In the genomic region with DNA sequence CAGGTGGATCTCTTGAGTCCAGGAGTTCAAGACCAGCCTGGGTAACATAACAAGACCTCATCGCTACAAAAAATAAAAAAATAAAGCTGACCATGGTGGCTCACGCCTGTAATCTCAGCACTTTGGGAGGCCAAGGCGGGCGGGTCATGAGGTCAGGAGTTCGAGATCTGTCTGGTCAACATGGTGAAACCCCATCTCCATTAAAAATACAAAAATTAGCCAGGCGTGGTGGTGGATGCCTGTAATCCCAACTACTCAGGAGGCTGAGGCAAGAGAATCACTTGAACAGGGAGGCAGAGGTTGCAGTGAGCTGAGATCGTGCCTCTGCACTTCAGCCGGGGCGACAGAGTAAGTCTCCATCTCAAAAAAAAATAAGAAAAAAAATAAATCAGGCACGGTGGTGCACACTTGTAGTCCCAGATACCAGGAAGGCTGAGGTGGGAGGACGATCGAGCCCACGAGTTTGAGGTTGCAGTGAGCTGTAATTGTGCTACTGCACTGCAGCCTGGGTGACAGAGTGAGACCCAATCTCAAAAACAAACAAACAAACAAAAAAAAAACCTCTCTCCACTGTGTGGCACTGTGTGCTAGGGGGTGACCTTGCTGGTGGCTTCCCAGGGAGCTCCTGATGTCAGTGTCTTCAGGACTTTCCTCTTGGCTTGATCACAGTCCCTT, we compare ENCODE assay signal across 1 cellular context.
A peak's percentile ranks its signal among the peaks of the same experiment; 100 is the strongest.
TF ChIP-seq lines count a peak whose summit lies in the region.

No MANE protein-coding gene starts in this region.

TF ChIP-seq in HepG2, 621 proteins besides CTCF, POLR2A, EP300 and RAD21 (continued from another document and continues in another):
- TF ChIP-seq, protein P1, sequence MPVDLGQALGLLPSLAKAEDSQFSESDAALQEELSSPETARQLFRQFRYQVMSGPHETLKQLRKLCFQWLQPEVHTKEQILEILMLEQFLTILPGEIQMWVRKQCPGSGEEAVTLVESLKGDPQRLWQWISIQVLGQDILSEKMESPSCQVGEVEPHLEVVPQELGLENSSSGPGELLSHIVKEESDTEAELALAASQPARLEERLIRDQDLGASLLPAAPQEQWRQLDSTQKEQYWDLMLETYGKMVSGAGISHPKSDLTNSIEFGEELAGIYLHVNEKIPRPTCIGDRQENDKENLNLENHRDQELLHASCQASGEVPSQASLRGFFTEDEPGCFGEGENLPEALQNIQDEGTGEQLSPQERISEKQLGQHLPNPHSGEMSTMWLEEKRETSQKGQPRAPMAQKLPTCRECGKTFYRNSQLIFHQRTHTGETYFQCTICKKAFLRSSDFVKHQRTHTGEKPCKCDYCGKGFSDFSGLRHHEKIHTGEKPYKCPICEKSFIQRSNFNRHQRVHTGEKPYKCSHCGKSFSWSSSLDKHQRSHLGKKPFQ (CRISPR knock-in tag; IDR thresholded peaks at IDR 0.05; ENCODE audit: insufficient replicate concordance): peak; percentile 42
- peak; percentile 63 for TF ChIP-seq ZNF350 (CRISPR knock-in tag; IDR thresholded peaks at IDR 0.05; ENCODE audit: borderline replicate concordance, low read depth)
- TF ChIP-seq NR2F6 (IDR thresholded peaks at IDR 0.05): no peak
- TF ChIP-seq NR2F6 (CRISPR knock-in tag; IDR thresholded peaks at IDR 0.05): 0 out of 2 replicates have a peak, but pooled peaks have one; percentile 25
- TF ChIP-seq ZNF256 (CRISPR knock-in tag; conservative IDR thresholded peaks at IDR 0.05): 0 out of 2 replicates have a peak, but pooled peaks have one; percentile 35
- peak; percentile 83 for TF ChIP-seq STAG1 (CRISPR knock-in tag; IDR thresholded peaks at IDR 0.05)
- TF ChIP-seq, protein P2, sequence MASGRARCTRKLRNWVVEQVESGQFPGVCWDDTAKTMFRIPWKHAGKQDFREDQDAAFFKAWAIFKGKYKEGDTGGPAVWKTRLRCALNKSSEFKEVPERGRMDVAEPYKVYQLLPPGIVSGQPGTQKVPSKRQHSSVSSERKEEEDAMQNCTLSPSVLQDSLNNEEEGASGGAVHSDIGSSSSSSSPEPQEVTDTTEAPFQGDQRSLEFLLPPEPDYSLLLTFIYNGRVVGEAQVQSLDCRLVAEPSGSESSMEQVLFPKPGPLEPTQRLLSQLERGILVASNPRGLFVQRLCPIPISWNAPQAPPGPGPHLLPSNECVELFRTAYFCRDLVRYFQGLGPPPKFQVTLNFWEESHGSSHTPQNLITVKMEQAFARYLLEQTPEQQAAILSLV (CRISPR knock-in tag; IDR thresholded peaks at IDR 0.05; ENCODE audit: borderline replicate concordance): 0 out of 2 replicates have a peak, but pooled peaks have one; percentile 45
- TF ChIP-seq ZSCAN25 (CRISPR knock-in tag; IDR thresholded peaks at IDR 0.05): peak; percentile 78
- TF ChIP-seq, protein P3, sequence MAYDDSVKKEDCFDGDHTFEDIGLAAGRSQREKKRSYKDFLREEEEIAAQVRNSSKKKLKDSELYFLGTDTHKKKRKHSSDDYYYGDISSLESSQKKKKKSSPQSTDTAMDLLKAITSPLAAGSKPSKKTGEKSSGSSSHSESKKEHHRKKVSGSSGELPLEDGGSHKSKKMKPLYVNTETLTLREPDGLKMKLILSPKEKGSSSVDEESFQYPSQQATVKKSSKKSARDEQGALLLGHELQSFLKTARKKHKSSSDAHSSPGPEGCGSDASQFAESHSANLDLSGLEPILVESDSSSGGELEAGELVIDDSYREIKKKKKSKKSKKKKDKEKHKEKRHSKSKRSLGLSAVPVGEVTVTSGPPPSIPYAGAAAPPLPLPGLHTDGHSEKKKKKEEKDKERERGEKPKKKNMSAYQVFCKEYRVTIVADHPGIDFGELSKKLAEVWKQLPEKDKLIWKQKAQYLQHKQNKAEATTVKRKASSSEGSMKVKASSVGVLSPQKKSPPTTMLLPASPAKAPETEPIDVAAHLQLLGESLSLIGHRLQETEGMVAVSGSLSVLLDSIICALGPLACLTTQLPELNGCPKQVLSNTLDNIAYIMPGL (CRISPR knock-in tag; IDR thresholded peaks at IDR 0.05; ENCODE audit: borderline replicate concordance in 1 of 2, low read depth in 1 of 2): peak; percentile 59 to 79; a peak in 1 of 4 replicates
- TF ChIP-seq, protein P4, sequence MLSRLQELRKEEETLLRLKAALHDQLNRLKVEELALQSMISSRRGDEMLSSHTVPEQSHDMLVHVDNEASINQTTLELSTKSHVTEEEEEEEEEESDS (CRISPR knock-in tag; IDR thresholded peaks at IDR 0.05; ENCODE audit: borderline replicate concordance): no peak
- 0 out of 2 replicates have a peak, but pooled peaks have one; percentile 61 for TF ChIP-seq HOXA5 (CRISPR knock-in tag; IDR thresholded peaks at IDR 0.05)
- TF ChIP-seq ZNF251 (CRISPR knock-in tag; IDR thresholded peaks at IDR 0.05): no peak
- 0 out of 2 replicates have a peak, but pooled peaks have one; percentile 44 for TF ChIP-seq NCOA2 (CRISPR knock-in tag; IDR thresholded peaks at IDR 0.05)
- no peak for TF ChIP-seq ZNF670 (CRISPR knock-in tag; IDR thresholded peaks at IDR 0.05; ENCODE audit: borderline replicate concordance)
- TF ChIP-seq, protein P5, sequence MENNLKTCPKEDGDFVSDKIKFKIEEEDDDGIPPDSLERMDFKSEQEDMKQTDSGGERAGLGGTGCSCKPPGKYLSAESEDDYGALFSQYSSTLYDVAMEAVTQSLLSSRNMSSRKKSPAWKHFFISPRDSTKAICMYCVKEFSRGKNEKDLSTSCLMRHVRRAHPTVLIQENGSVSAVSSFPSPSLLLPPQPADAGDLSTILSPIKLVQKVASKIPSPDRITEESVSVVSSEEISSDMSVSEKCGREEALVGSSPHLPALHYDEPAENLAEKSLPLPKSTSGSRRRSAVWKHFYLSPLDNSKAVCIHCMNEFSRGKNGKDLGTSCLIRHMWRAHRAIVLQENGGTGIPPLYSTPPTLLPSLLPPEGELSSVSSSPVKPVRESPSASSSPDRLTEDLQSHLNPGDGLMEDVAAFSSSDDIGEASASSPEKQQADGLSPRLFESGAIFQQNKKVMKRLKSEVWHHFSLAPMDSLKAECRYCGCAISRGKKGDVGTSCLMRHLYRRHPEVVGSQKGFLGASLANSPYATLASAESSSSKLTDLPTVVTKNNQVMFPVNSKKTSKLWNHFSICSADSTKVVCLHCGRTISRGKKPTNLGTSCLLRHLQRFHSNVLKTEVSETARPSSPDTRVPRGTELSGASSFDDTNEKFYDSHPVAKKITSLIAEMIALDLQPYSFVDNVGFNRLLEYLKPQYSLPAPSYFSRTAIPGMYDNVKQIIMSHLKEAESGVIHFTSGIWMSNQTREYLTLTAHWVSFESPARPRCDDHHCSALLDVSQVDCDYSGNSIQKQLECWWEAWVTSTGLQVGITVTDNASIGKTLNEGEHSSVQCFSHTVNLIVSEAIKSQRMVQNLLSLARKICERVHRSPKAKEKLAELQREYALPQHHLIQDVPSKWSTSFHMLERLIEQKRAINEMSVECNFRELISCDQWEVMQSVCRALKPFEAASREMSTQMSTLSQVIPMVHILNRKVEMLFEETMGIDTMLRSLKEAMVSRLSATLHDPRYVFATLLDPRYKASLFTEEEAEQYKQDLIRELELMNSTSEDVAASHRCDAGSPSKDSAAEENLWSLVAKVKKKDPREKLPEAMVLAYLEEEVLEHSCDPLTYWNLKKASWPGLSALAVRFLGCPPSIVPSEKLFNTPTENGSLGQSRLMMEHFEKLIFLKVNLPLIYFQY (CRISPR knock-in tag; IDR thresholded peaks at IDR 0.05; ENCODE audit: borderline replicate concordance): 0 out of 2 replicates have a peak, but pooled peaks have one; percentile 59
- TF ChIP-seq TCF12 (IDR thresholded peaks at IDR 0.05): no peak
- no peak for TF ChIP-seq TCF12 (CRISPR knock-in tag; IDR thresholded peaks at IDR 0.05)
- peak; percentile 25 for TF ChIP-seq GABPB1 (CRISPR knock-in tag; IDR thresholded peaks at IDR 0.05)
- 0 out of 2 replicates have a peak, but pooled peaks have one; percentile 51 for TF ChIP-seq SP140L (CRISPR knock-in tag; IDR thresholded peaks at IDR 0.05; ENCODE audit: borderline replicate concordance)
- 0 out of 2 replicates have a peak, but pooled peaks have one; percentile 23 for TF ChIP-seq BRCA1 (CRISPR knock-in tag; IDR thresholded peaks at IDR 0.05)
- TF ChIP-seq IRF2 (CRISPR knock-in tag; IDR thresholded peaks at IDR 0.05): 0 out of 2 replicates have a peak, but pooled peaks have one; percentile 25
- TF ChIP-seq JUNB (CRISPR knock-in tag; IDR thresholded peaks at IDR 0.05; ENCODE audit: borderline replicate concordance): no peak
- no peak for TF ChIP-seq ZNF672 (CRISPR knock-in tag; IDR thresholded peaks at IDR 0.05)
- TF ChIP-seq BRD4 (CRISPR knock-in tag; IDR thresholded peaks at IDR 0.05): 0 out of 2 replicates have a peak, but pooled peaks have one; percentile 36
- peak; percentile 62; the same call in 1 of the 2 replicates for TF ChIP-seq KDM5B (CRISPR knock-in tag; IDR thresholded peaks at IDR 0.05; ENCODE audit: borderline replicate concordance)
- TF ChIP-seq TRIM24 (CRISPR knock-in tag; IDR thresholded peaks at IDR 0.05): no peak
- TF ChIP-seq, protein P6, sequence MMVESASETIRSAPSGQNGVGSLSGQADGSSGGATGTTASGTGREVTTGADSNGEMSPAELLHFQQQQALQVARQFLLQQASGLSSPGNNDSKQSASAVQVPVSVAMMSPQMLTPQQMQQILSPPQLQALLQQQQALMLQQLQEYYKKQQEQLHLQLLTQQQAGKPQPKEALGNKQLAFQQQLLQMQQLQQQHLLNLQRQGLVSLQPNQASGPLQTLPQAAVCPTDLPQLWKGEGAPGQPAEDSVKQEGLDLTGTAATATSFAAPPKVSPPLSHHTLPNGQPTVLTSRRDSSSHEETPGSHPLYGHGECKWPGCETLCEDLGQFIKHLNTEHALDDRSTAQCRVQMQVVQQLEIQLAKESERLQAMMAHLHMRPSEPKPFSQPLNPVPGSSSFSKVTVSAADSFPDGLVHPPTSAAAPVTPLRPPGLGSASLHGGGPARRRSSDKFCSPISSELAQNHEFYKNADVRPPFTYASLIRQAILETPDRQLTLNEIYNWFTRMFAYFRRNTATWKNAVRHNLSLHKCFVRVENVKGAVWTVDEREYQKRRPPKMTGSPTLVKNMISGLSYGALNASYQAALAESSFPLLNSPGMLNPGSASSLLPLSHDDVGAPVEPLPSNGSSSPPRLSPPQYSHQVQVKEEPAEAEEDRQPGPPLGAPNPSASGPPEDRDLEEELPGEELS (CRISPR knock-in tag; IDR thresholded peaks at IDR 0.05): peak; percentile 92
- TF ChIP-seq ZNF317 (CRISPR knock-in tag; IDR thresholded peaks at IDR 0.05): 0 out of 2 replicates have a peak, but pooled peaks have one; percentile 27
- TF ChIP-seq CCDC6 (CRISPR knock-in tag; IDR thresholded peaks at IDR 0.05): no peak
- TF ChIP-seq ZNF780A (CRISPR knock-in tag; IDR thresholded peaks at IDR 0.05): no peak
- TF ChIP-seq, protein P7, sequence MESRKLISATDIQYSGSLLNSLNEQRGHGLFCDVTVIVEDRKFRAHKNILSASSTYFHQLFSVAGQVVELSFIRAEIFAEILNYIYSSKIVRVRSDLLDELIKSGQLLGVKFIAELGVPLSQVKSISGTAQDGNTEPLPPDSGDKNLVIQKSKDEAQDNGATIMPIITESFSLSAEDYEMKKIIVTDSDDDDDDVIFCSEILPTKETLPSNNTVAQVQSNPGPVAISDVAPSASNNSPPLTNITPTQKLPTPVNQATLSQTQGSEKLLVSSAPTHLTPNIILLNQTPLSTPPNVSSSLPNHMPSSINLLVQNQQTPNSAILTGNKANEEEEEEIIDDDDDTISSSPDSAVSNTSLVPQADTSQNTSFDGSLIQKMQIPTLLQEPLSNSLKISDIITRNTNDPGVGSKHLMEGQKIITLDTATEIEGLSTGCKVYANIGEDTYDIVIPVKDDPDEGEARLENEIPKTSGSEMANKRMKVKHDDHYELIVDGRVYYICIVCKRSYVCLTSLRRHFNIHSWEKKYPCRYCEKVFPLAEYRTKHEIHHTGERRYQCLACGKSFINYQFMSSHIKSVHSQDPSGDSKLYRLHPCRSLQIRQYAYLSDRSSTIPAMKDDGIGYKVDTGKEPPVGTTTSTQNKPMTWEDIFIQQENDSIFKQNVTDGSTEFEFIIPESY (CRISPR knock-in tag; IDR thresholded peaks at IDR 0.05): 0 out of 2 replicates have a peak, but pooled peaks have one; percentile 7
- no peak for TF ChIP-seq SMARCE1 (IDR thresholded peaks at IDR 0.05; ENCODE audit: borderline replicate concordance)
- TF ChIP-seq, protein P8, sequence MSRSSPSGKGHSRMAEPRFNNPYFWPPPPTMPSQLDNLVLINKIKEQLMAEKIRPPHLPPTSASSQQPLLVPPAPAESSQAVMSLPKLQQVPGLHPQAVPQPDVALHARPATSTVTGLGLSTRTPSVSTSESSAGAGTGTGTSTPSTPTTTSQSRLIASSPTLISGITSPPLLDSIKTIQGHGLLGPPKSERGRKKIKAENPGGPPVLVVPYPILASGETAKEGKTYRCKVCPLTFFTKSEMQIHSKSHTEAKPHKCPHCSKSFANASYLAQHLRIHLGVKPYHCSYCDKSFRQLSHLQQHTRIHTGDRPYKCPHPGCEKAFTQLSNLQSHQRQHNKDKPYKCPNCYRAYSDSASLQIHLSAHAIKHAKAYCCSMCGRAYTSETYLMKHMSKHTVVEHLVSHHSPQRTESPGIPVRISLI (CRISPR knock-in tag; IDR thresholded peaks at IDR 0.05; ENCODE audit: borderline replicate concordance): peak; percentile 91
- peak; percentile 66; the same call in 1 of the 2 replicates for TF ChIP-seq ZNF619 (CRISPR knock-in tag; IDR thresholded peaks at IDR 0.05)
- no peak for TF ChIP-seq ZNF563 (CRISPR knock-in tag; IDR thresholded peaks at IDR 0.05)
- TF ChIP-seq SAP130 (CRISPR knock-in tag; IDR thresholded peaks at IDR 0.05; ENCODE audit: low read depth): peak; percentile 59
- TF ChIP-seq PAX8 (CRISPR knock-in tag; IDR thresholded peaks at IDR 0.05; ENCODE audit: borderline replicate concordance): no peak
- TF ChIP-seq MXI1 (IDR thresholded peaks at IDR 0.05; ENCODE audit: borderline replicate concordance, low read depth, low read length): no peak
- no peak for TF ChIP-seq POLR2AphosphoS2 (IDR thresholded peaks at IDR 0.05; ENCODE audit: low read depth, low read length)
- TF ChIP-seq YEATS4 (CRISPR knock-in tag; IDR thresholded peaks at IDR 0.05; ENCODE audit: borderline replicate concordance): peak; percentile 32; the same call in 1 of the 2 replicates
- TF ChIP-seq KAT8 (CRISPR knock-in tag; IDR thresholded peaks at IDR 0.05): peak; percentile 45; the same call in 1 of the 2 replicates
- TF ChIP-seq SMAD3 (CRISPR knock-in tag; IDR thresholded peaks at IDR 0.05): peak; percentile 38; the same call in 1 of the 2 replicates
- no peak for TF ChIP-seq ZC3H13 (CRISPR knock-in tag; IDR thresholded peaks at IDR 0.05)
- no peak for TF ChIP-seq FOXA1 (IDR thresholded peaks at IDR 0.05)
- TF ChIP-seq FOXA1 (CRISPR knock-in tag; IDR thresholded peaks at IDR 0.05): 0 out of 2 replicates have a peak, but pooled peaks have one; percentile 16
- 0 out of 2 replicates have a peak, but pooled peaks have one; percentile 15 for TF ChIP-seq SOX5 (CRISPR knock-in tag; IDR thresholded peaks at IDR 0.05; ENCODE audit: borderline replicate concordance)
- no peak for TF ChIP-seq ATAD3A (CRISPR knock-in tag; IDR thresholded peaks at IDR 0.05)
- no peak for TF ChIP-seq SOX6 (IDR thresholded peaks at IDR 0.05)
- TF ChIP-seq SOX6 (CRISPR knock-in tag; IDR thresholded peaks at IDR 0.05): peak; percentile 51; the same call in 1 of the 2 replicates
- 0 out of 2 replicates have a peak, but pooled peaks have one; percentile 19 for TF ChIP-seq EED (CRISPR knock-in tag; IDR thresholded peaks at IDR 0.05)
- TF ChIP-seq ZNF143 (CRISPR knock-in tag; IDR thresholded peaks at IDR 0.05): 0 out of 2 replicates have a peak, but pooled peaks have one; percentile 15
- peak; percentile 54; the same call in 1 of the 2 replicates for TF ChIP-seq MIER3 (CRISPR knock-in tag; IDR thresholded peaks at IDR 0.05; ENCODE audit: borderline replicate concordance)
- TF ChIP-seq KDM3A (CRISPR knock-in tag; IDR thresholded peaks at IDR 0.05; ENCODE audit: low read depth): peak; percentile 53; the same call in 1 of the 2 replicates
- no peak for TF ChIP-seq ZNF644 (CRISPR knock-in tag; IDR thresholded peaks at IDR 0.05; ENCODE audit: low read depth)
